Comparison of ENCODE assay signal across 8 cellular contexts in the genomic region with DNA sequence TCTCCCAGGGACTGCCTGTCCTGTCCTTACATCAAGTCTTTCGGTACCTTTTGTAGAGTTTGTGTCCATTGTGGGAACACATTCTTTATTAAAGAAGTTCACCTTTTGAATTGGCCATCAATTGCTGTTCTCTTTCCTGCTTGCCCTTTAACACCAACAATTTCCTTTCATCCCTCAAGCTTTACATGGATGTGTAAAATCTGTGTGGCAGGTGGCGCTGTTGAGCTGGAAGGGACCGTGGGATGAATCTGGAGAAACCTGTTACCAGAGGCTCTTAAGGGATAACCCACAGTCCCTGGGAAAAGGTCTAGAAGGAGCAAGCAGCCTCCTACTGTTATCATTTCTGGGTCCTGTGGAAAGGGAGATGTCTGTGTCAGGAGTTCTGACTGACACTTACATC. TPM values are rescaled to one million over a fixed set of nuclear protein-coding genes. Genes with fewer than 3 reads are reported as not detected.
A peak's percentile ranks its signal among the peaks of the same experiment; 100 is the strongest.
DNase-seq lines count a peak whose midpoint lies in the region; ATAC-seq and TF ChIP-seq lines count a peak whose summit lies in the region.

No MANE protein-coding gene starts in this region.

- DNase-seq in NAMALWA (ENCODE audit: low spot score), result peak; percentile 77
- DNase-seq in SK-N-MC (ENCODE audit: low read depth, low spot score), result peak; percentile 44
- DNase-seq in activated naive CD4-positive, alpha-beta T cell treated with anti-CD3 and anti-CD28 coated beads for 36 hours, result peak; percentile 91
- DNase-seq in globus pallidus (ENCODE audit: low spot score), result peak; percentile 72
- no peak for DNase-seq in vagina (ENCODE audit: extremely low spot score in 2 of 2)

- H3K9me3 ChIP-seq in SK-N-MC (ENCODE audit: low read depth, low read length) (no peaks in the 10 kb centered on the region), parathyroid adenoma (ENCODE audit: control insufficient read depth, low read length) (no peaks in the 10 kb centered on the region), vagina (no peaks in the 10 kb centered on the region)

- peaks cover 4% of the 10 kb centered on the region for H3K4me1 Mint-ChIP-seq in activated naive CD4-positive, alpha-beta T cell treated with anti-CD3 and anti-CD28 coated beads for 36 hours (ENCODE audit: low read depth)

- peak; percentile 82 for TF ChIP-seq CTCF in GM12873 (IDR thresholded peaks at IDR 0.05; ENCODE audit: insufficient read depth, low read depth, low read length, missing control alignments)
- TF ChIP-seq CTCF in parathyroid adenoma (IDR thresholded peaks at IDR 0.05), result peak; percentile 80
- peak in 2 of 3 experiments; percentile 69 to 81 for TF ChIP-seq CTCF in vagina (IDR thresholded peaks at IDR 0.05)

- no peak overlapping the region for H3K9ac ChIP-seq in SK-N-MC (ENCODE audit: insufficient read length)
- H3K9ac ChIP-seq in parathyroid adenoma, result no peak overlapping the region

- no peak for ATAC-seq in HG03571 (IDR thresholded peaks at IDR 0.05; ENCODE audit: unreplicated experiment)

- no peaks in the 10 kb centered on the region for H3K79me2 ChIP-seq in parathyroid adenoma

- H3K4me1 ChIP-seq in parathyroid adenoma (no peaks in the 10 kb centered on the region), vagina (peaks cover 7% of the 10 kb centered on the region)

- no peak overlapping the region for H3K4me3 ChIP-seq in SK-N-MC
- no peak overlapping the region for H3K4me3 ChIP-seq in parathyroid adenoma (ENCODE audit: low read depth, low read length)
- H3K4me3 ChIP-seq in vagina, result no peak overlapping the region

- H3K9me3 Mint-ChIP-seq in activated naive CD4-positive, alpha-beta T cell treated with anti-CD3 and anti-CD28 coated beads for 36 hours, result no peaks in the 10 kb centered on the region

- H3K36me3 ChIP-seq in SK-N-MC (ENCODE audit: insufficient read depth, low read length), result no peaks in the 10 kb centered on the region
- no peaks in the 10 kb centered on the region for H3K36me3 ChIP-seq in parathyroid adenoma (ENCODE audit: control insufficient read depth, insufficient read depth, low read length)
- H3K36me3 ChIP-seq in vagina, result no peaks in the 10 kb centered on the region

- H3K27ac ChIP-seq in SK-N-MC, result no peak overlapping the region
- H3K27ac ChIP-seq in parathyroid adenoma, result no peak overlapping the region
- H3K27ac ChIP-seq in vagina, result no peak overlapping the region

- no peaks in the 10 kb centered on the region for H3K27me3 ChIP-seq in parathyroid adenoma (ENCODE audit: control insufficient read depth, insufficient read depth, low read length)
- no peaks in the 10 kb centered on the region for H3K27me3 ChIP-seq in vagina

- no peak overlapping the region for H3K27ac Mint-ChIP-seq in activated naive CD4-positive, alpha-beta T cell treated with anti-CD3 and anti-CD28 coated beads for 36 hours

- no peaks in the 10 kb centered on the region for H3K36me3 Mint-ChIP-seq in activated naive CD4-positive, alpha-beta T cell treated with anti-CD3 and anti-CD28 coated beads for 36 hours (ENCODE audit: low read depth)

- CTCF ChIA-PET in activated naive CD4-positive, alpha-beta T cell treated with anti-CD3 and anti-CD28 coated beads for 36 hours (lab: Charles Lee), result interaction anchor here (0.6 to 2.5 kb wide), 6 partner anchors 8 to 198 kb away, joined by 3 to 8 read pairs (median 4); no protein-coding TSS in a partner anchor

- no peak for TF ChIP-seq POLR2A in vagina (IDR thresholded peaks at IDR 0.05)

- no peak overlapping the region for H3K4me2 ChIP-seq in parathyroid adenoma (ENCODE audit: low read length)

- intact Hi-C loops in activated naive CD4-positive, alpha-beta T cell treated with anti-CD3 and anti-CD28 coated beads for 36 hours (cut with micrococcal nuclease), result loop anchor here (2.0 kb wide), 3 partner anchors 84 to 290 kb away; no protein-coding TSS in a partner anchor
- intact Hi-C loops in vagina (cut with DNase I), result loop anchor here (10.0 kb wide), 1 partner anchor 316 kb away; no protein-coding TSS in a partner anchor

- H2AFZ ChIP-seq in parathyroid adenoma, result no peak overlapping the region

- H3K4me3 Mint-ChIP-seq in activated naive CD4-positive, alpha-beta T cell treated with anti-CD3 and anti-CD28 coated beads for 36 hours, result no peak overlapping the region

- no peaks in the 10 kb centered on the region for H3K27me3 Mint-ChIP-seq in activated naive CD4-positive, alpha-beta T cell treated with anti-CD3 and anti-CD28 coated beads for 36 hours (ENCODE audit: low read depth)

RNA-seq across cellular contexts. Expression of gene ZFP62, which starts 7.9 kb away (rescaled TPM):
- total RNA-seq in activated naive CD4-positive, alpha-beta T cell treated with anti-CD3 and anti-CD28 coated beads for 36 hours, result 10 to 100 TPM; 21.5 to 23.6 TPM
- total RNA-seq in vagina, result 22.3 TPM

RNA-seq across cellular contexts. Expression of gene BTNL8, which starts 30.0 kb away (rescaled TPM):
- not detected for total RNA-seq in activated naive CD4-positive, alpha-beta T cell treated with anti-CD3 and anti-CD28 coated beads for 36 hours
- total RNA-seq in vagina, result not detected

Comparison
In these comparisons a context has a peak if more than half of its experiments do, and no peak if none do; other contexts are left out.
1. DNase-seq: peak in NAMALWA (single experiment), SK-N-MC (single experiment), activated naive CD4-positive, alpha-beta T cell treated with anti-CD3 and anti-CD28 coated beads for 36 hours (single experiment) and globus pallidus (single experiment); none in vagina (0 of 2).
2. Peak in every context shown above with its lines, with median percentiles within 50 percentile points of each other: CTCF ChIP-seq.